ENCODE assay signal across 25 cellular contexts in the genomic region with DNA sequence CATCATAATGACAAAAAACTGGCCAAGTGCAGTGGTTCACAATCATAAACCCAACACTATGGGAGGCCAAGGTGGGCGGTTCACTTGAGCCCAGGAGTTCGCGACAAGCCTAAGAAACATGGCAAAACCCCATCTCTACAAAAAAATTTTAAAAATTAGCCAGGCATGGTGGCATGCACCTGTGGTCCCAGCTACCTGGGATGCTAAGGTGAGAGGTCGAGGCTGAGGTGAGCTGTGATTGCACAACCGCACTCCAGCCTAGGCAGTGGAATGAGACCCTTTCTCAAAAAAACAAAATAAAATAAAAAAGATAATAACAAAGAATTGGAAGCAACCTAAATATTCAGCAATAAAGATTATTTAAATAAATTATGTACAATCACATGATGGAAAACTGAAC.
"Had no signal": no experiment of that assay in that cellular context is flagged by ENCODE, and none has a peak within 500 bp of the region (broad histone marks: within the 10 kb centered on the region; RNA-seq: fewer than 3 reads in every experiment).

No MANE protein-coding gene starts in this region.

- H3K27ac Mint-ChIP-seq: dendritic cell treated with granulocyte-macrophage colony-stimulating factor and Interleukin-4, amounts not matched to agents 40 ng/mL and 50 ng/mL, for 4 days; effector memory CD8-positive, alpha-beta T cell; endodermal cell; memory B cell had no signal

- H3K9me3 ChIP-seq: colonic mucosa, esophagus squamous epithelium, gastrocnemius medialis, heart right ventricle, left lung had no signal

- H3K36me3 ChIP-seq: colonic mucosa, esophagus squamous epithelium, gastrocnemius medialis, heart right ventricle, left lung had no signal

- H3K36me3 Mint-ChIP-seq: memory B cell had no signal

- H3K4me1 ChIP-seq: colonic mucosa, esophagus squamous epithelium had no signal

- ATAC-seq: effector memory CD8-positive, alpha-beta T cell; esophagus mucosa; gastrocnemius medialis; heart right ventricle; left cardiac atrium; left lung; left ventricle myocardium superior had no signal

- H3K4me3 ChIP-seq: colonic mucosa, esophagus squamous epithelium, gastrocnemius medialis, heart right ventricle, left lung, lung had no signal

- H3K27ac ChIP-seq: colonic mucosa, epithelial cell of prostate, esophagus squamous epithelium, heart right ventricle, left lung had no signal

- H3K27me3 Mint-ChIP-seq: dendritic cell treated with granulocyte-macrophage colony-stimulating factor and Interleukin-4, amounts not matched to agents 40 ng/mL and 50 ng/mL, for 4 days; effector memory CD8-positive, alpha-beta T cell had no signal

- H3K4me1 Mint-ChIP-seq: memory B cell had no signal

- H3K9me3 Mint-ChIP-seq: dendritic cell treated with granulocyte-macrophage colony-stimulating factor and Interleukin-4, amounts not matched to agents 40 ng/mL and 50 ng/mL, for 4 days; effector memory CD8-positive, alpha-beta T cell; endodermal cell; memory B cell had no signal

- DNase-seq: colonic mucosa; cortex of kidney; effector CD8-positive, alpha-beta T cell; effector memory CD8-positive, alpha-beta T cell; endodermal cell; erythroblast; esophagus squamous epithelium; foreskin fibroblast; foreskin melanocyte; gastrocnemius medialis; glutamatergic neuron; head of caudate nucleus; heart right ventricle; hippocampal formation; left cardiac atrium; left lung; left ventricle myocardium superior; mammary epithelial cell; mesendoderm; midbrain had no signal

- H3K27me3 ChIP-seq: colonic mucosa, esophagus squamous epithelium, gastrocnemius medialis, heart right ventricle, left lung had no signal

- H3K4me3 Mint-ChIP-seq: dendritic cell treated with granulocyte-macrophage colony-stimulating factor and Interleukin-4, amounts not matched to agents 40 ng/mL and 50 ng/mL, for 4 days; effector memory CD8-positive, alpha-beta T cell; endodermal cell; memory B cell had no signal
